Comparison of ENCODE assay signal across 1 cellular context in genomic region chr9:82763631-82764030, GRCh38.
TF ChIP-seq lines count a peak whose summit lies in the region.

No MANE protein-coding gene starts in this region.

TF ChIP-seq in SK-N-SH, 30 proteins besides CTCF, POLR2A, EP300 and RAD21:
- no peak for TF ChIP-seq REST (IDR thresholded peaks at IDR 0.05; ENCODE audit: low read depth, low read length)
- no peak for TF ChIP-seq MEF2A (IDR thresholded peaks at IDR 0.05; ENCODE audit: borderline replicate concordance, low read depth)
- no peak for TF ChIP-seq USF1 (IDR thresholded peaks at IDR 0.05; ENCODE audit: borderline replicate concordance, low read depth)
- TF ChIP-seq TAF1 (IDR thresholded peaks at IDR 0.05; ENCODE audit: borderline replicate concordance, low read depth, low read length) = no peak
- no peak for TF ChIP-seq YY1 (IDR thresholded peaks at IDR 0.05; ENCODE audit: low read depth)
- no peak for TF ChIP-seq MXI1 (IDR thresholded peaks at IDR 0.05; ENCODE audit: low read depth, low read length)
- no peak for TF ChIP-seq RCOR1 (IDR thresholded peaks at IDR 0.05; ENCODE audit: low read length)
- no peak for TF ChIP-seq JUND (IDR thresholded peaks at IDR 0.05)
- no peak for TF ChIP-seq POLR2AphosphoS5 (IDR thresholded peaks at IDR 0.05; ENCODE audit: low read depth, low read length)
- TF ChIP-seq GATA2 (CRISPR knock-in tag; IDR thresholded peaks at IDR 0.05) = no peak
- TF ChIP-seq FOXM1 (IDR thresholded peaks at IDR 0.05; ENCODE audit: low read depth) = no peak
- no peak for TF ChIP-seq SMC3 (IDR thresholded peaks at IDR 0.05; ENCODE audit: low read depth, low read length)
- TF ChIP-seq NRF1 (IDR thresholded peaks at IDR 0.05; ENCODE audit: low read depth, low read length) = no peak
- no peak for TF ChIP-seq RFX5 (IDR thresholded peaks at IDR 0.05; ENCODE audit: low read length)
- no peak for TF ChIP-seq USF2 (IDR thresholded peaks at IDR 0.05; ENCODE audit: borderline replicate concordance, low read depth, low read length)
- no peak for TF ChIP-seq IRF3 (IDR thresholded peaks at IDR 0.05; ENCODE audit: low read depth, low read length)
- TF ChIP-seq SIN3A (IDR thresholded peaks at IDR 0.05; ENCODE audit: borderline replicate concordance, low read depth, low read length) = no peak
- TF ChIP-seq CHD2 (IDR thresholded peaks at IDR 0.05; ENCODE audit: low read length, partially characterized antibody) = no peak
